6 cellular contexts compared by ENCODE assay signal in the genomic region with DNA sequence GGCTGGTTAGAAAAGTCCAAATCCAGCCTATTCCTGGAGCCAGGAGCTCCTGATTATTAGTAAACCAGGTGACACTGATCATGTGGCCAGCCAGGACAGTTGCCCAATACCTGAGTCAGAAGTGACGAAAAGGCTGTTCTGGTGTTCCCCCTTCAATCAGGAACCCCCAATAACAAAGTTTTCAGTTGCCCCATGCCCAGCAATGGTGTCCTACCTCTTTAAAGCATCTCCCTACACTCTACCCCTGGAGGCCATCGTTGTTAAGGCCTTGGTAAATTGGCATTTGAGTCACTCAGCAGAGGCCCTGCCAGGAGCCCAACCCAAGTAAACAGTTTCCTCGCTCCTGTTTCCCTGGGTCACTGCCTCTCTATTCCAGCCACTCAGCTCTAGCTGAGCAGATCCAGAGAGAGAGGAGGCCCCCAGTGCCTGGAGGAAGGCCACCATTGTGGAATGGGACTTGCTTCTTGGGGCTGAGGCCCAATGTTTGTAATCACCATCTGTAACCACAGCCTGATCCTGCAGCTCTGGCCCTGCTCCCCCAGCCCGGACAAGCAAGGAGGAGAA. TPM values are rescaled to one million over a fixed set of nuclear protein-coding genes. Genes with fewer than 3 reads are reported as not detected.
DNase-seq lines count a peak whose midpoint lies in the region; ATAC-seq, FAIRE-seq and TF ChIP-seq lines count a peak whose summit lies in the region.

No MANE protein-coding gene starts in this region.

- peak; percentile 20 for TF ChIP-seq CTCF in bronchial epithelial cell (IDR thresholded peaks at IDR 0.05; ENCODE audit: insufficient read depth, low read length, severe bottlenecking)
- no peak for TF ChIP-seq CTCF in neutrophil (IDR thresholded peaks at IDR 0.05)
- no peak for TF ChIP-seq CTCF in GM20000 (IDR thresholded peaks at IDR 0.05; ENCODE audit: extremely low read depth, missing control alignments)

- H3K27me3 ChIP-seq in bronchial epithelial cell (ENCODE audit: control insufficient read depth, insufficient read depth, low read length) = no peaks in the 10 kb centered on the region
- H3K27me3 ChIP-seq in neutrophil = no peaks in the 10 kb centered on the region

- no peak for FAIRE-seq in bronchial epithelial cell (lab: Jason Lieb, UNC)

- peak overlapping the region; percentile 96 for H3K27ac ChIP-seq in neutrophil

- H3K4me1 ChIP-seq in neutrophil (ENCODE audit: control insufficient read depth in 1 of 2, insufficient read depth in 1 of 2, low read depth in 1 of 2, low read length in 1 of 2) = peaks cover 82 to 83% of the 10 kb centered on the region in 2 experiments

- ATAC-seq in GM21423 (IDR thresholded peaks at IDR 0.05; ENCODE audit: unreplicated experiment) = no peak
- no peak for ATAC-seq in GM18511 (IDR thresholded peaks at IDR 0.05; ENCODE audit: unreplicated experiment)

- H3K36me3 ChIP-seq in bronchial epithelial cell (ENCODE audit: control insufficient read depth, insufficient read depth, low read length) (peaks cover 27% of the 10 kb centered on the region), neutrophil (peaks cover 26% of the 10 kb centered on the region)

- no peaks in the 10 kb centered on the region for H3K9me3 ChIP-seq in neutrophil

- peak; percentile 50 for DNase-seq in HCEC 1CT
- peak; percentile 72 for DNase-seq in bronchial epithelial cell (ENCODE audit: low read depth)
- no peak for DNase-seq in GM20000 (ENCODE audit: low spot score)

- H3K4me3 ChIP-seq in bronchial epithelial cell (ENCODE audit: low read depth, low read length) (no peak overlapping the region), neutrophil (ENCODE audit: low read depth in 1 of 2, low read length in 1 of 2) (peak overlapping the region; percentile 49 to 59)

RNA-seq across cellular contexts. Expression of gene ARHGAP1, which starts 25.0 kb away (rescaled TPM):
- 15.5 and 19.6 TPM in 2 replicates for total RNA-seq in bronchial epithelial cell

RNA-seq across cellular contexts. Expression of gene ZNF408, which starts 25.5 kb away (rescaled TPM):
- total RNA-seq in bronchial epithelial cell = 7.6 and 8.2 TPM in 2 replicates

RNA-seq across cellular contexts. Expression of gene F2, which starts 43.6 kb away (rescaled TPM):
- 0.26 and 0.38 TPM in 2 replicates for total RNA-seq in bronchial epithelial cell

RNA-seq across cellular contexts. Expression of gene ATG13, which starts 58.0 kb away (rescaled TPM):
- total RNA-seq in bronchial epithelial cell = 36.9 and 63.5 TPM in 2 replicates

RNA-seq across cellular contexts. Expression of gene HARBI1, which starts 58.3 kb away (rescaled TPM):
- 8.4 and 10.4 TPM in 2 replicates for total RNA-seq in bronchial epithelial cell
